Comparison of ENCODE assay signal across 1 cellular context in genomic region chr2:47265158-47265557, GRCh38.
TF ChIP-seq lines count a peak whose summit lies in the region.

No MANE protein-coding gene starts in this region.

TF ChIP-seq in liver, 16 proteins besides CTCF, POLR2A, EP300 and RAD21 (continued from another document):
- no peak for TF ChIP-seq MAX (IDR thresholded peaks at IDR 0.05)
- no peak for TF ChIP-seq ZBTB33 (IDR thresholded peaks at IDR 0.05)
